Comparison of ENCODE assay signal across 16 cellular contexts in the genomic region with DNA sequence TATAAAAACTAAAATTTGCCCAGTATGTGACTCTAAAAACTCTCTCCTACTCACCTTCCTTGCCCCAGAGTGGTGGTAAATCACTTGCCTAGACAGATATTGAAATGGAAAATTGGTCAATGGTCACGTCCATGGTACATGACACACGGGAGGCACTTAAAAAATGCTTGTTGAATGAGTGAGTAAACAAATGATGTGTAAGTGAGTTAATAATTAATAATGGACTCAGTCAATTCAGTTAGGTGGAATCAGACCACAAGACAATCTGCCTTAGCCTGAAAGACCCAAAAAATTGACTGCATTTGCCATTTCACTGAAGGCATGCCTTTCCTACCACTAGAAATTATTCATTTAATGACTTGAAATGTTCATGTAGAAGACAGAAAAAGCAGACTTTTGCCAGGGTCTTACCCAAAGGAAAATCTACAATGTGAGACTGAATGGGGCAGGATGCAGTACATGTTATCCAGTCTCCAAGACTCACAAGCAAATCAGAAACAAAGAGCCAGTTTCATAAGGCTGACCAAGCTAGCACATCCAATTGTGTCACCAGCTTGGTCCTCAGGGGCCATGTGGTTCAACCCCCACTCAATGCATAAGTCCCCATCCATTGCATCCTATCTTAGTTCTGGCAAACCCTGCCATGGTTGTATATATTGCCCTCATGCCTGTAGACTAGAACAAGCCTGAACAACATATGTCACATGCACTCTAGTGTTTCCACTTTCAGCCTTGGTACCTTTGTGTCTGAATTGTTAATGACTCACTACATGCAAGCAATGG.
DNase-seq lines count a peak whose midpoint lies in the region; ATAC-seq lines count a peak whose summit lies in the region.
"Had no signal": no experiment of that assay in that cellular context is flagged by ENCODE, and none has a peak within 500 bp of the region (broad histone marks: within the 10 kb centered on the region; RNA-seq: fewer than 3 reads in every experiment).

No MANE protein-coding gene starts in this region.

- DNase-seq in kidney tubule cell (ENCODE audit: low spot score) (peak; percentile 95), mucosa of gallbladder (ENCODE audit: low spot score) (no peak), DMS79 treated with DMSO at 0.1 percent for 48 hours (lab: John Stamatoyannopoulos, UW) (no peak), NCI-H510A treated with DMSO at 0.1 percent for 48 hours (lab: John Stamatoyannopoulos, UW) (no peak)
- DNase-seq in activated CD4-positive, alpha-beta T cell treated with anti-CD3 and anti-CD28 coated beads for 1 hour = no peak
- DNase-seq: activated CD8-positive, alpha-beta T cell treated with anti-CD3 and anti-CD28 coated beads for 36 hours; activated naive CD4-positive, alpha-beta T cell treated with anti-CD3 and anti-CD28 coated beads, Interleukin-2, amount 50 U/mL, for 16 hours; BE2C; NCI-H226; posterior cingulate gyrus; RPMI8226; stimulated activated naive CD4-positive, alpha-beta T cell treated with Interleukin-2 at 50 U/mL for 16 hours; T-helper 9 cell had no signal

- ATAC-seq in GM18858 (IDR thresholded peaks at IDR 0.05; ENCODE audit: unreplicated experiment) = peak; percentile 34
- peak; percentile 45 for ATAC-seq in GM21737 (IDR thresholded peaks at IDR 0.05; ENCODE audit: unreplicated experiment)
- peak; percentile 72 for ATAC-seq in HG03354 (IDR thresholded peaks at IDR 0.05; ENCODE audit: poor library complexity, severe bottlenecking, unreplicated experiment)
- ATAC-seq: activated CD8-positive, alpha-beta T cell treated with anti-CD3 and anti-CD28 coated beads for 36 hours had no signal
